Comparison of ENCODE assay signal across 1 cellular context in the genomic region with DNA sequence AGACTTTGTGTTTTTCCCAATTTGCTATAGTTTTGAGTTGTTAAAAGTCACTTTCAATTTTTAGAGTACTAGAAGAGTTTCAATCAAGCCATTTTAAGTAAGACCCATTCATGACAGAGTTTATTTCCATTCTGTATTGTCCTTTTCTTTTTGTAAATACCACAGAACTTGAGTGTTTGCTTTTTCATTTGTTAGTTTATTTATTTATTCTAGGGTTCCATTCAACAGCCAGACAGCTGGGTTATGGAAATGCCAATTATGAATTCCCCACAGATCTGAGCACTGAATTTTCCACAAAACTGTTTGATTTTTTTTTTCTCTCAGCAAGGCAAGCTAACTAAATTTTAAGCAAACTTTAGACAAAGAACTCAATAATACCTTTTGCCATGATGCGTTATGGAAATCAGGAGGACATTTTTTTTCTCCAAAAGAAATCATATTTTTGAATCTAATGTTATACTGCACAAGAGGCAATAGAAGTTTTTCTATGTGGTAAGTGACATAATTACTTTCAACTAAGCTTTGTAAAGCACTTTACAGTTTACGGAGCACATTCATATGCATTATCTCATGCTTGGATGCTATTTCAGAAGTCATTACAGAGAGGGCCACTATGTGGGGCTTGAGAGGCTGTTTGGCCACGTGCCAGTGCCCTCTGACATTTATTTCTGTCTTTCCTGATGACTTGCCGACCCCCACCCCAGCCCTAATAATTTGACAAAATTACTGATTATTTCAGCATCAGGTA.
TF ChIP-seq lines count a peak whose summit lies in the region.

No MANE protein-coding gene starts in this region.

TF ChIP-seq in HEK293, 187 proteins besides CTCF, POLR2A, EP300 and RAD21 (continued from another document and continues in another):
- TF ChIP-seq ZNF639 (tag by site-specific recombination; IDR thresholded peaks at IDR 0.05) (peak; percentile 59; the same call in 1 of the 2 replicates), ZSCAN16 (tag by site-specific recombination; IDR thresholded peaks at IDR 0.05) (no peak), TRIM28 (IDR thresholded peaks at IDR 0.05; ENCODE audit: borderline replicate concordance, low read length) (no peak), ZNF768 (tag by site-specific recombination; IDR thresholded peaks at IDR 0.05) (no peak), ZNF626 (tag by site-specific recombination; IDR thresholded peaks at IDR 0.05) (no peak), ZNF510 (tag by site-specific recombination; IDR thresholded peaks at IDR 0.05; ENCODE audit: insufficient replicate concordance) (no peak), ZNF449 (tag by site-specific recombination; IDR thresholded peaks at IDR 0.05) (no peak), ZNF223 (tag by site-specific recombination; IDR thresholded peaks at IDR 0.05) (no peak), BCL6B (tag by site-specific recombination; IDR thresholded peaks at IDR 0.05) (no peak), MYNN (tag by site-specific recombination; IDR thresholded peaks at IDR 0.05; ENCODE audit: borderline replicate concordance) (no peak), ZNF10 (tag by site-specific recombination; IDR thresholded peaks at IDR 0.05) (no peak), ZBTB17 (tag by site-specific recombination; IDR thresholded peaks at IDR 0.05) (peak; percentile 27; the same call in 1 of the 2 replicates), ZNF112 (tag by site-specific recombination; IDR thresholded peaks at IDR 0.05) (no peak), ZNF629 (tag by site-specific recombination; IDR thresholded peaks at IDR 0.05) (peak; percentile 69), MZF1 (tag by site-specific recombination; IDR thresholded peaks at IDR 0.05; ENCODE audit: borderline replicate concordance) (no peak), ZNF140 (tag by site-specific recombination; IDR thresholded peaks at IDR 0.05) (no peak), ZNF660 (tag by site-specific recombination; IDR thresholded peaks at IDR 0.05) (peak; percentile 63; the same call in 1 of the 2 replicates), INSM2 (tag by site-specific recombination; IDR thresholded peaks at IDR 0.05) (peak; percentile 58), PRDM6 (tag by site-specific recombination; IDR thresholded peaks at IDR 0.05) (peak; percentile 99), ZNF624 (tag by site-specific recombination; IDR thresholded peaks at IDR 0.05) (no peak), ZBTB20 (tag by site-specific recombination; IDR thresholded peaks at IDR 0.05) (peak; percentile 23; the same call in 1 of the 2 replicates), ZNF677 (tag by site-specific recombination; IDR thresholded peaks at IDR 0.05) (no peak), ZNF530 (tag by site-specific recombination; IDR thresholded peaks at IDR 0.05; ENCODE audit: low read depth) (no peak), ZNF391 (tag by site-specific recombination; IDR thresholded peaks at IDR 0.05; ENCODE audit: borderline replicate concordance, low read depth) (no peak; the same call in 1 of the 2 replicates), ZNF521 (tag by site-specific recombination; IDR thresholded peaks at IDR 0.05) (no peak), GLIS1 (tag by site-specific recombination; IDR thresholded peaks at IDR 0.05) (peak; percentile 44; the same call in 1 of the 2 replicates), ZNF394 (tag by site-specific recombination; IDR thresholded peaks at IDR 0.05; ENCODE audit: borderline replicate concordance) (no peak), SP2 (tag by site-specific recombination; IDR thresholded peaks at IDR 0.05) (no peak), ZNF791 (tag by site-specific recombination; IDR thresholded peaks at IDR 0.05) (no peak), ZNF114 (tag by site-specific recombination; IDR thresholded peaks at IDR 0.05) (no peak), YY1 (tag by site-specific recombination; IDR thresholded peaks at IDR 0.05) (no peak), EGR2 (tag by site-specific recombination; IDR thresholded peaks at IDR 0.05; ENCODE audit: low read depth) (no peak), ZNF610 (tag by site-specific recombination; IDR thresholded peaks at IDR 0.05; ENCODE audit: borderline replicate concordance) (no peak), IKZF3 (tag by site-specific recombination; IDR thresholded peaks at IDR 0.05) (peak; percentile 17; the same call in 1 of the 2 replicates), KLF10 (tag by site-specific recombination; IDR thresholded peaks at IDR 0.05) (0 out of 2 replicates have a peak, but pooled peaks have one; percentile 19), ZNF571 (tag by site-specific recombination; IDR thresholded peaks at IDR 0.05) (no peak), ZNF174 (tag by site-specific recombination; IDR thresholded peaks at IDR 0.05) (no peak), KLF8 (tag by site-specific recombination; IDR thresholded peaks at IDR 0.05) (no peak; the same call in 1 of the 2 replicates), ZNF184 (tag by site-specific recombination; IDR thresholded peaks at IDR 0.05) (peak; percentile 56; the same call in 1 of the 2 replicates), ZNF776 (tag by site-specific recombination; IDR thresholded peaks at IDR 0.05; ENCODE audit: borderline replicate concordance) (no peak), BCL11A (tag by site-specific recombination; IDR thresholded peaks at IDR 0.05; ENCODE audit: low read depth) (peak; percentile 72), ZNF24 (tag by site-specific recombination; IDR thresholded peaks at IDR 0.05) (0 out of 2 replicates have a peak, but pooled peaks have one; percentile 13), ZNF555 (tag by site-specific recombination; conservative IDR thresholded peaks at IDR 0.05) (no peak), ZNF785 (tag by site-specific recombination; IDR thresholded peaks at IDR 0.05) (no peak)
- TF ChIP-seq, protein P1, sequence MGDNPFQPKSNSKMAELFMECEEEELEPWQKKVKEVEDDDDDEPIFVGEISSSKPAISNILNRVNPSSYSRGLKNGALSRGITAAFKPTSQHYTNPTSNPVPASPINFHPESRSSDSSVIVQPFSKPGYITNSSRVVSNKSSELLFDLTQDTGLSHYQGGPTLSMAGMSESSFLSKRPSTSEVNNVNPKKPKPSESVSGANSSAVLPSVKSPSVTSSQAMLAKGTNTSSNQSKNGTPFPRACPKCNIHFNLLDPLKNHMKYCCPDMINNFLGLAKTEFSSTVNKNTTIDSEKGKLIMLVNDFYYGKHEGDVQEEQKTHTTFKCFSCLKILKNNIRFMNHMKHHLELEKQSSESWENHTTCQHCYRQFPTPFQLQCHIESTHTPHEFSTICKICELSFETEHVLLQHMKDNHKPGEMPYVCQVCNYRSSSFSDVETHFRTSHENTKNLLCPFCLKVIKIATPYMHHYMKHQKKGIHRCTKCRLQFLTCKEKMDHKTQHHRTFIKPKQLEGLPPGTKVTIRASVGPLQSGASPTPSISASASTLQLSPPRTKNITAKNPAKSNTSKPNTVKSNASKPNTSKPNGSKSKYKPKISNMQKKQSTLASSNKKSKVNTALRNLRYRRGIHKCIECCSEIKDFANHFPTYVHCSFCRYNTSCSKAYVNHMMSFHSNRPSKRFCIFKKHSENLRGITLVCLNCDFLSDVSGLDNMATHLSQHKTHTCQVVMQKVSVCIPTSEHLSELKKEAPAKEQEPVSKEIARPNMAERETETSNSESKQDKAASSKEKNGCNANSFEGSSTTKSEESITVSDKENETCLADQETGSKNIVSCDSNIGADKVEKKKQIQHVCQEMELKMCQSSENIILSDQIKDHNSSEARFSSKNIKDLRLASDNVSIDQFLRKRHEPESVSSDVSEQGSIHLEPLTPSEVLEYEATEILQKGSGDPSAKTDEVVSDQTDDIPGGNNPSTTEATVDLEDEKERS (tag by site-specific recombination; IDR thresholded peaks at IDR 0.05) = no peak
- TF ChIP-seq, protein P2, sequence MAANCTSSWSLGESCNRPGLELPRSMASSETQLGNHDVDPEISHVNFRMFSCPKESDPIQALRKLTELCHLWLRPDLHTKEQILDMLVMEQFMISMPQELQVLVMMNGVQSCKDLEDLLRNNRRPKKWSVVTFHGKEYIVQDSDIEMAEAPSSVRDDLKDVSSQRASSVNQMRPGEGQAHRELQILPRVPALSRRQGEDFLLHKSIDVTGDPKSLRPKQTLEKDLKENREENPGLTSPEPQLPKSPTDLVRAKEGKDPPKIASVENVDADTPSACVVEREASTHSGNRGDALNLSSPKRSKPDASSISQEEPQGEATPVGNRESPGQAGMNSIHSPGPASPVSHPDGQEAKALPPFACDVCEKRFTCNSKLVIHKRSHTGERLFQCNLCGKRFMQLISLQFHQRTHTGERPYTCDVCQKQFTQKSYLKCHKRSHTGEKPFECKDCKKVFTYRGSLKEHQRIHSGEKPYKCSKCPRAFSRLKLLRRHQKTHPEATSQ (tag by site-specific recombination; IDR thresholded peaks at IDR 0.05) = no peak
- TF ChIP-seq, protein P3, sequence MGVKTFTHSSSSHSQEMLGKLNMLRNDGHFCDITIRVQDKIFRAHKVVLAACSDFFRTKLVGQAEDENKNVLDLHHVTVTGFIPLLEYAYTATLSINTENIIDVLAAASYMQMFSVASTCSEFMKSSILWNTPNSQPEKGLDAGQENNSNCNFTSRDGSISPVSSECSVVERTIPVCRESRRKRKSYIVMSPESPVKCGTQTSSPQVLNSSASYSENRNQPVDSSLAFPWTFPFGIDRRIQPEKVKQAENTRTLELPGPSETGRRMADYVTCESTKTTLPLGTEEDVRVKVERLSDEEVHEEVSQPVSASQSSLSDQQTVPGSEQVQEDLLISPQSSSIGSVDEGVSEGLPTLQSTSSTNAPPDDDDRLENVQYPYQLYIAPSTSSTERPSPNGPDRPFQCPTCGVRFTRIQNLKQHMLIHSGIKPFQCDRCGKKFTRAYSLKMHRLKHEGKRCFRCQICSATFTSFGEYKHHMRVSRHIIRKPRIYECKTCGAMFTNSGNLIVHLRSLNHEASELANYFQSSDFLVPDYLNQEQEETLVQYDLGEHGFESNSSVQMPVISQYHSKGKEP (tag by site-specific recombination; IDR thresholded peaks at IDR 0.05) = peak; percentile 52
